ENCODE assay signal across 13 cellular contexts in genomic region chrX:130095249-130095648, GRCh38.
"Had no signal": no experiment of that assay in that cellular context is flagged by ENCODE, and none has a peak within 500 bp of the region (broad histone marks: within the 10 kb centered on the region; RNA-seq: fewer than 3 reads in every experiment).

No MANE protein-coding gene starts in this region.

- H3K4me3 ChIP-seq: body of pancreas, gastroesophageal sphincter, left ventricle myocardium inferior, right atrium auricular region, skin epidermis, tibial nerve had no signal

- H3K9me3 ChIP-seq: body of pancreas, gastroesophageal sphincter, left ventricle myocardium inferior, right atrium auricular region, SK-N-SH, tibial nerve had no signal

- H3K27me3 ChIP-seq: body of pancreas, gastroesophageal sphincter, right atrium auricular region, tibial nerve had no signal

- H3K4me1 ChIP-seq: body of pancreas had no signal

- FAIRE-seq: keratinocyte had no signal

- H3K27ac ChIP-seq: body of pancreas, epithelial cell of prostate, gastroesophageal sphincter, left ventricle myocardium inferior, right atrium auricular region, skin epidermis, tibial nerve had no signal

- DNase-seq: activated CD4-positive, alpha-beta T cell treated with anti-CD3 and anti-CD28 coated beads, Interleukin-2, amount 50 U/mL, for 1 hour; activated CD4-positive, CD25-positive, alpha-beta regulatory T cell; body of pancreas; effector memory CD4-positive, alpha-beta T cell; left ventricle myocardium inferior; mesendoderm; SK-N-SH had no signal

- ATAC-seq: body of pancreas, gastroesophageal sphincter had no signal

- H3K36me3 ChIP-seq: gastroesophageal sphincter, left ventricle myocardium inferior, right atrium auricular region, tibial nerve had no signal
